ENCODE assay signal across 21 cellular contexts in the genomic region with DNA sequence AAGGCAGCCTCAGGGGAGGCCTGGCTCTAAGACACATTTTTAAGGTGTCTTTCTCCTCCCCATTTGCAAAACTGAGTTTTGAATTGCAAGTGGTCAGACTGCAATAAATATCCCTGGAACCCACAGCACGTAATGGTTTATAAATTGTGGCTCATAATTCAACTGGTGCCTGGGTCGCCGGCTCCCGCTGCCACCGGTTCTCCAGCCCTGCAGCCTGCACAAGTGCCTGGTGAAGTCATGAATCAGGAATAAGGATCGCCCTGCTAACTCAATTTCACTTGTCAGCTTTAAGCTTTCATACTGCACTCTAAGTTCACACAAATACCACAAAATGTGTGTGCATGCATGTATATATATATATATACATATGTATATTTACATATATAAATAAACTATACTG.
"Had no signal": no experiment of that assay in that cellular context is flagged by ENCODE, and none has a peak within 500 bp of the region (broad histone marks: within the 10 kb centered on the region; RNA-seq: fewer than 3 reads in every experiment).

No MANE protein-coding gene starts in this region.

- H3K36me3 Mint-ChIP-seq: activated naive CD8-positive, alpha-beta T cell treated with anti-CD3 and anti-CD28 coated beads, Interleukin-2, amount 10 ng/mL, durations not matched to agents 7 days and 5 days; naive thymus-derived CD4-positive, alpha-beta T cell had no signal

- H3K4me3 Mint-ChIP-seq: activated naive CD8-positive, alpha-beta T cell treated with anti-CD3 and anti-CD28 coated beads, Interleukin-2, amount 10 ng/mL, durations not matched to agents 7 days and 5 days; activated T-helper 17 cell treated with anti-CD3 and anti-CD28 coated beads, Interleukin-2, amount 50 U/mL, for 72 hours; endodermal cell; naive thymus-derived CD4-positive, alpha-beta T cell had no signal

- H3K36me3 ChIP-seq: pancreas, tibial nerve, vagina had no signal

- H3K9me3 ChIP-seq: body of pancreas, pancreas, tibial nerve, vagina had no signal

- H3K4me1 ChIP-seq: body of pancreas, pancreas, vagina had no signal

- H3K27ac Mint-ChIP-seq: activated naive CD8-positive, alpha-beta T cell treated with anti-CD3 and anti-CD28 coated beads, Interleukin-2, amount 10 ng/mL, durations not matched to agents 7 days and 5 days; activated T-helper 17 cell treated with anti-CD3 and anti-CD28 coated beads, Interleukin-2, amount 50 U/mL, for 72 hours; endodermal cell; naive thymus-derived CD4-positive, alpha-beta T cell had no signal

- DNase-seq: activated CD4-positive, alpha-beta T cell treated with anti-CD3 and anti-CD28 coated beads, Interleukin-2, amount 50 U/mL, for 1 hour; activated naive CD4-positive, alpha-beta T cell; activated T-cell treated with anti-CD3 and anti-CD28 coated beads, Interleukin-2, amount 50 U/mL, for 1 hour; body of pancreas; caudate nucleus; erythroblast; foreskin melanocyte; hypothalamus; kidney glomerular epithelial cell; mesendoderm; stimulated activated naive CD4-positive, alpha-beta T cell treated with Interleukin-2 at 50 U/mL for 16 hours; substantia nigra had no signal

- ATAC-seq: activated T-helper 17 cell treated with anti-CD3 and anti-CD28 coated beads, Interleukin-2, amount 50 U/mL, for 72 hours; body of pancreas; naive thymus-derived CD4-positive, alpha-beta T cell; pancreas had no signal

- H3K27ac ChIP-seq: body of pancreas, dorsolateral prefrontal cortex, pancreas, tibial nerve, vagina had no signal

- H3K4me1 Mint-ChIP-seq: activated naive CD8-positive, alpha-beta T cell treated with anti-CD3 and anti-CD28 coated beads, Interleukin-2, amount 10 ng/mL, durations not matched to agents 7 days and 5 days; activated T-helper 17 cell treated with anti-CD3 and anti-CD28 coated beads, Interleukin-2, amount 50 U/mL, for 72 hours; endodermal cell; naive thymus-derived CD4-positive, alpha-beta T cell had no signal

- FAIRE-seq: colon, pancreas had no signal

- H3K27me3 ChIP-seq: body of pancreas, dorsolateral prefrontal cortex, pancreas, tibial nerve, vagina had no signal

- H3K27me3 Mint-ChIP-seq: activated T-helper 17 cell treated with anti-CD3 and anti-CD28 coated beads, Interleukin-2, amount 50 U/mL, for 72 hours had no signal

- H3K4me3 ChIP-seq: body of pancreas, dorsolateral prefrontal cortex, pancreas, tibial nerve, vagina had no signal

- H3K9me3 Mint-ChIP-seq: activated naive CD8-positive, alpha-beta T cell treated with anti-CD3 and anti-CD28 coated beads, Interleukin-2, amount 10 ng/mL, durations not matched to agents 7 days and 5 days; activated T-helper 17 cell treated with anti-CD3 and anti-CD28 coated beads, Interleukin-2, amount 50 U/mL, for 72 hours; endodermal cell; naive thymus-derived CD4-positive, alpha-beta T cell had no signal
